ENCODE assay signal across 16 cellular contexts in genomic region chr15:42707068-42707467, GRCh38. TPM values are rescaled to one million over a fixed set of nuclear protein-coding genes. Genes with fewer than 3 reads are reported as not detected.
DNase-seq lines count a peak whose midpoint lies in the region; ATAC-seq, FAIRE-seq and TF ChIP-seq lines count a peak whose summit lies in the region.
"Had no signal": no experiment of that assay in that cellular context is flagged by ENCODE, and none has a peak within 500 bp of the region (broad histone marks: within the 10 kb centered on the region; RNA-seq: fewer than 3 reads in every experiment).

No MANE protein-coding gene starts in this region.

- no peak for TF ChIP-seq POLR2A in A549 (IDR thresholded peaks at IDR 0.05; ENCODE audit: low read length)

- no peaks in the 10 kb centered on the region for H3K79me2 ChIP-seq in mammary epithelial cell (ENCODE audit: insufficient read depth, low read length)

- no peak for TF ChIP-seq RAD21 in A549 (conservative IDR thresholded peaks at IDR 0.05 in 1 of 2, IDR thresholded peaks at IDR 0.05 in 1 of 2)

- dilution Hi-C loops in mammary epithelial cell (cut with HindIII; ENCODE audit: low sequenced_read_pairs), result no loop called here

- no peak for TF ChIP-seq EP300 in A549 (IDR thresholded peaks at IDR 0.05)

- intact Hi-C loops in mammary epithelial cell (cut with micrococcal nuclease), result no loop called here

- ATAC-seq in A549 (no peak), HG03442 (IDR thresholded peaks at IDR 0.05; ENCODE audit: unreplicated experiment) (no peak), GM18858 (IDR thresholded peaks at IDR 0.05; ENCODE audit: unreplicated experiment) (no peak)
- ATAC-seq: CD8-positive, alpha-beta T cell; right cardiac atrium had no signal

- CTCF ChIA-PET in A549 (lab: Yijun Ruan, JAX) (interaction anchor here (1.6 to 2.4 kb wide), 2 partner anchors 10 to 219 kb away, joined by 5 to 7 read pairs; no protein-coding TSS in a partner anchor), mammary epithelial cell (lab: Charles Lee; ENCODE audit: low non-redundant PET) (no interaction called here)

- H3K4me2 ChIP-seq in A549 (peak overlapping the region; percentile 35; the same call in 2 of the 3 replicates), mammary epithelial cell (ENCODE audit: insufficient read depth, low read depth, low read length) (peak overlapping the region; percentile 9)

- in situ Hi-C loops in mammary epithelial cell (cut with MboI; ENCODE audit: low sequenced_read_pairs in 2 of 2), result loop anchor here in 1 of 2 donors (10.0 kb wide), 1 partner anchor 218 kb away; the partner anchor contains the start of gene TTBK2

- no peaks in the 10 kb centered on the region for H4K20me1 ChIP-seq in mammary epithelial cell (ENCODE audit: insufficient read depth, low read length)

- BruUV-seq in mammary epithelial cell (replicated peaks; lab: Mats Ljungman, UMichigan), result no TSS peak

- POLR2A ChIA-PET in A549 (lab: Yijun Ruan, JAX), result no interaction called here

- FAIRE-seq in A549 (lab: Jason Lieb, UNC), result no peak
- FAIRE-seq: TTC549 had no signal

- H2AFZ ChIP-seq in mammary epithelial cell (ENCODE audit: low read depth, low read length), result no peak overlapping the region

- no peak overlapping the region for H3K9ac ChIP-seq in mammary epithelial cell (ENCODE audit: insufficient read depth, low read length)

- H3K27ac ChIP-seq in A549, result peak overlapping the region; percentile 36 to 52; a peak in 1 of 6 replicates
- no peak overlapping the region for H3K27ac ChIP-seq in mammary epithelial cell (ENCODE audit: insufficient read depth, low read depth, low read length)
- no peak overlapping the region for H3K27ac ChIP-seq in coronary artery
- H3K27ac ChIP-seq: esophagus squamous epithelium had no signal

- H3K27me3 ChIP-seq in mammary epithelial cell (ENCODE audit: insufficient read depth, low read length), result no peaks in the 10 kb centered on the region
- H3K27me3 ChIP-seq: esophagus squamous epithelium had no signal

- H3K9me3 ChIP-seq in A549 (no peaks in the 10 kb centered on the region), mammary epithelial cell (replicated peaks; ENCODE audit: insufficient read depth, low read length) (no peaks in the 10 kb centered on the region)
- H3K9me3 ChIP-seq: esophagus squamous epithelium had no signal

- no peak for TF ChIP-seq CTCF in A549 (IDR thresholded peaks at IDR 0.05)
- no peak for TF ChIP-seq CTCF in mammary epithelial cell (conservative IDR thresholded peaks at IDR 0.05 in 1 of 2, IDR thresholded peaks at IDR 0.05 in 1 of 2; ENCODE audit: extremely low read depth in 1 of 2, insufficient read depth in 1 of 2, low read depth in 1 of 2, low read length in 2 of 2)
- TF ChIP-seq CTCF in coronary artery (IDR thresholded peaks at IDR 0.05), result no peak

- peaks cover 18% of the 10 kb centered on the region for H3K4me1 ChIP-seq in A549
- peaks cover 6% of the 10 kb centered on the region for H3K4me1 ChIP-seq in mammary epithelial cell (ENCODE audit: insufficient read depth, low read length)

- DNase-seq in A549 (ENCODE audit: low read depth in 1 of 2, low spot score in 1 of 2) (peak; percentile 13 to 31), LoVo (ENCODE audit: low spot score) (peak; percentile 12), mammary epithelial cell (peak; percentile 27), fibroblast of the conjunctiva (ENCODE audit: low read depth) (peak; percentile 17), coronary artery (ENCODE audit: low spot score) (no peak), NCI-H748 treated with DMSO at 0.1 percent for 48 hours (lab: John Stamatoyannopoulos, UW) (no peak)
- DNase-seq: ACHN; activated CD4-positive, alpha-beta T cell treated with anti-CD3 and anti-CD28 coated beads for 48 hours; CD8-positive, alpha-beta T cell; esophagus squamous epithelium; kidney glomerular epithelial cell; MV-4-11; right cardiac atrium had no signal

- 13% methylated on average over 2 of the region's 2 CpGs for WGBS in A549 (ENCODE audit: missing lambda C conversion rate)
- 63% methylated on average over 2 of the region's 2 CpGs for WGBS in mammary epithelial cell (ENCODE audit: low coverage, missing lambda C conversion rate)

- H3K36me3 ChIP-seq in mammary epithelial cell (ENCODE audit: insufficient read depth, low read length), result peaks cover 3% of the 10 kb centered on the region
- H3K36me3 ChIP-seq: esophagus squamous epithelium had no signal

- no peak overlapping the region for H3K4me3 ChIP-seq in A549
- H3K4me3 ChIP-seq in mammary epithelial cell (replicated peaks in 1 of 3; ENCODE audit: insufficient read depth in 1 of 3, low read depth in 2 of 3, low read length in 3 of 3), result no peak overlapping the region
- no peak overlapping the region for H3K4me3 ChIP-seq in coronary artery
- H3K4me3 ChIP-seq: esophagus squamous epithelium had no signal

TF ChIP-seq in A549, 52 proteins besides CTCF, POLR2A, EP300 and RAD21:
- TF ChIP-seq MAX (IDR thresholded peaks at IDR 0.05), result no peak
- TF ChIP-seq CBX2 (IDR thresholded peaks at IDR 0.05; ENCODE audit: borderline replicate concordance, low read depth), result no peak
- TF ChIP-seq NFE2L2 (conservative IDR thresholded peaks at IDR 0.05; ENCODE audit: low read length), result peak; percentile 44; the same call in 1 of the 2 replicates
- TF ChIP-seq MAFK (IDR thresholded peaks at IDR 0.05; ENCODE audit: partially characterized antibody), result peak; percentile 85

RNA-seq across cellular contexts. Expression of gene CDAN1, which starts 29.9 kb away (rescaled TPM):
- polyA plus RNA-seq in A549 (2011; rRNA removed) (2.9 and 4.0 TPM in 2 replicates), A549 (2017; fragmentation: RNase III; extraction: RNeasy Plus Mini Kit Qiagen cat#74134 plus additional on column Dnase treatment) (6.9 to 7.7 TPM (median 7.5 TPM) in 3 replicates), mammary epithelial cell (4.7 TPM)
- 3.6 and 4.5 TPM in 2 replicates for polyA plus RNA-seq in A549 (2012; cell fraction: cytosol; rRNA removed)
- 9.9 and 10.4 TPM in 2 replicates for polyA plus RNA-seq in A549 (2012; cell fraction: nucleus; rRNA removed)
- 4.6 and 4.8 TPM in 2 replicates for polyA minus RNA-seq in A549 (2011; rRNA and poly(A)+ RNA removed)
- 10 to 100 TPM in 1 of 2 donors, 1 to 10 TPM in 1; 7.5 to 15.0 TPM for total RNA-seq in mammary epithelial cell
- polyA minus RNA-seq in mammary epithelial cell, result 6.4 TPM

Comparison
In these comparisons a context has a peak if more than half of its experiments do, and no peak if none do; other contexts are left out.
1. DNase-seq: peak in A549 (2 of 2), LoVo (single experiment), mammary epithelial cell (single experiment) and fibroblast of the conjunctiva (single experiment); none in coronary artery (single experiment) and NCI-H748 treated with DMSO at 0.1 percent for 48 hours (single experiment).
2. H3K27ac ChIP-seq: peak in A549 (2 of 2); none in mammary epithelial cell (single experiment) and coronary artery (0 of 2).